ENCODE assay signal across 8 cellular contexts in genomic region chr6:28161410-28162079, GRCh38. TPM values are rescaled to one million over a fixed set of nuclear protein-coding genes. Genes with fewer than 3 reads are reported as not detected.
DNase-seq lines count a peak whose midpoint lies in the region; ATAC-seq, FAIRE-seq and TF ChIP-seq lines count a peak whose summit lies in the region.

No MANE protein-coding gene starts in this region.

- TF ChIP-seq CTCF in H1 (IDR thresholded peaks at IDR 0.05; ENCODE audit: control extremely low read depth in 1 of 3, insufficient read depth in 1 of 3, low read depth in 1 of 3, low read length in 3 of 3), result no peak
- TF ChIP-seq CTCF in mesothelial cell of epicardium (IDR thresholded peaks at IDR 0.05; ENCODE audit: unreplicated experiment), result no peak

- H3K27ac Mint-ChIP-seq in mesothelial cell of epicardium, result peak overlapping the region; percentile 74

- no peak overlapping the region for H2BK12ac ChIP-seq in H1 (ENCODE audit: low read depth, low read length)

- peaks cover 13% of the 10 kb centered on the region for H3K27me3 Mint-ChIP-seq in mesothelial cell of epicardium (ENCODE audit: low read depth)

- peak overlapping the region; percentile 51 for H4K91ac ChIP-seq in H1 (replicated peaks; ENCODE audit: insufficient read length, low read length)

- H3K4me2 ChIP-seq in H1 (ENCODE audit: insufficient read depth in 1 of 2, low read depth in 2 of 2, low read length in 2 of 2), result peak overlapping the region; percentile 76 to 86

- H3K79me2 ChIP-seq in H1 (ENCODE audit: control insufficient read depth in 1 of 2, insufficient read depth in 2 of 2, low read length in 2 of 2), result no peaks in the 10 kb centered on the region

- 11% methylated on average over 31 of the region's 32 CpGs; no CpG with 5 or more reads in 1 of the 2 experiments for WGBS in H1 (ENCODE audit: extremely low coverage in 1 of 2, insufficient coverage in 1 of 2, insufficient read length in 1 of 2, insufficient replicate concordance in 2 of 2, low coverage in 1 of 2, low lambda C conversion rate in 2 of 2, missing lambda C conversion rate in 1 of 2), 2 experiments

- H3K36me3 Mint-ChIP-seq in mesothelial cell of epicardium, result peaks cover 29% of the 10 kb centered on the region

- H3K79me1 ChIP-seq in H1 (ENCODE audit: low read depth, low read length), result no peaks in the 10 kb centered on the region

- H3K56ac ChIP-seq in H1 (replicated peaks; ENCODE audit: insufficient read length, low read depth, low read length), result no peak overlapping the region

- H2BK5ac ChIP-seq in H1 (ENCODE audit: low read depth, low read length), result no peak overlapping the region

- peaks cover 3% of the 10 kb centered on the region for H3K9me3 Mint-ChIP-seq in mesothelial cell of epicardium

- peak; percentile 23 for DNase-seq in NCI-H748 treated with DMSO at 0.1 percent for 48 hours (lab: John Stamatoyannopoulos, UW)
- DNase-seq in activated CD8-positive, alpha-beta memory T cell treated with anti-CD3 and anti-CD28 coated beads for 24 hours, result peak; percentile 96
- DNase-seq in H1 (ENCODE audit: low read depth in 1 of 2, low spot score in 2 of 2), result peak; percentile 65 to 97
- peak; percentile 56 to 88 for DNase-seq in mesothelial cell of epicardium (ENCODE audit: low spot score in 2 of 2, unreplicated experiment in 2 of 2)
- DNase-seq in stimulated activated CD8-positive, alpha-beta memory T cell treated with anti-CD3 and anti-CD28 coated beads, Interleukin-15, amount 100 ng/mL, for 24 hours (ENCODE audit: low read depth), result peak; percentile 81

- peaks cover 0 to 4% (median 0%) of the 10 kb centered on the region in 4 experiments; a peak in 3 of 7 replicates for H3K27me3 ChIP-seq in H1 (replicated peaks in 1 of 4; ENCODE audit: control insufficient read depth in 3 of 4, extremely low read depth in 1 of 4, insufficient read depth in 3 of 4, low read length in 3 of 4)

- H2BK20ac ChIP-seq in H1 (ENCODE audit: low read length), result no peak overlapping the region

- peak; percentile 99 for ATAC-seq in GM18511 (IDR thresholded peaks at IDR 0.05; ENCODE audit: unreplicated experiment)
- peak; percentile 98 for ATAC-seq in HG02973 (IDR thresholded peaks at IDR 0.05; ENCODE audit: unreplicated experiment)
- ATAC-seq in GM21717 (IDR thresholded peaks at IDR 0.05; ENCODE audit: unreplicated experiment), result no peak

- peaks cover 12% of the 10 kb centered on the region for H3K4me1 Mint-ChIP-seq in mesothelial cell of epicardium

- no peak overlapping the region for H3K14ac ChIP-seq in H1 (ENCODE audit: insufficient read length)

- peak overlapping the region; percentile 100 for H2AFZ ChIP-seq in H1 (ENCODE audit: low read length)

- TF ChIP-seq RAD21 in H1 (IDR thresholded peaks at IDR 0.05 in 1 of 2, conservative IDR thresholded peaks at IDR 0.05 in 1 of 2; ENCODE audit: low read depth in 2 of 2, low read length in 2 of 2), result no peak; a peak in 2 of 4 replicates

- H2BK120ac ChIP-seq in H1 (replicated peaks; ENCODE audit: low read depth, low read length), result no peak overlapping the region

- POLR2A ChIA-PET in H1 (lab: Charles Lee; ENCODE audit: partially characterized antibody), result interaction anchor here (1.1 to 2.3 kb wide), 10 partner anchors 9 to 174 kb away, joined by 3 to 10 read pairs (median 6); partner anchors contain the start of genes ZKSCAN8 and ZSCAN31

- H3K18ac ChIP-seq in H1 (ENCODE audit: extremely low read depth, low read length), result no peak overlapping the region

- H4K20me1 ChIP-seq in H1 (replicated peaks in 1 of 2; ENCODE audit: control insufficient read depth in 1 of 2, insufficient read depth in 2 of 2, low read length in 2 of 2), result peaks cover 0 to 2% of the 10 kb centered on the region in 2 experiments

- peak overlapping the region; percentile 96; the same call in 1 of the 2 replicates for H4K8ac ChIP-seq in H1 (ENCODE audit: extremely low read depth, insufficient read depth, low read length)

- H3K4ac ChIP-seq in H1 (replicated peaks; ENCODE audit: insufficient read length, low read depth, low read length), result no peak overlapping the region

- H3K36me3 ChIP-seq in H1 (ENCODE audit: control insufficient read depth in 2 of 4, insufficient read depth in 4 of 4, low read length in 3 of 4), result peaks cover 0 to 7% (median 4%) of the 10 kb centered on the region in 4 experiments; a peak in 4 of 8 replicates

- no peak overlapping the region for H3K23ac ChIP-seq in H1 (ENCODE audit: insufficient read length)

- peaks cover 0 to 3% (median 0%) of the 10 kb centered on the region in 4 experiments; a peak in 1 of 7 replicates for H3K4me1 ChIP-seq in H1 (replicated peaks in 1 of 4; ENCODE audit: control insufficient read depth in 3 of 4, insufficient read depth in 4 of 4, low read length in 3 of 4)

- peak overlapping the region; percentile 94 for H4K5ac ChIP-seq in H1 (ENCODE audit: insufficient read length, low read depth, low read length)

- H3K27ac ChIP-seq in H1 (ENCODE audit: low read depth, low read length), result peak overlapping the region; percentile 25; the same call in 1 of the 2 replicates

- peak overlapping the region; percentile 63 to 70 (median 66) for H3K9ac ChIP-seq in H1 (replicated peaks in 1 of 4; ENCODE audit: extremely low read depth in 1 of 4, low read depth in 3 of 4, low read length in 3 of 4)

- H2BK15ac ChIP-seq in H1 (ENCODE audit: low read length), result no peak overlapping the region

- peak; percentile 86 to 90 for TF ChIP-seq POLR2A in H1 (IDR thresholded peaks at IDR 0.05; ENCODE audit: control extremely low read depth in 1 of 2, low read depth in 2 of 2, low read length in 2 of 2)

- H2AK5ac ChIP-seq in H1 (ENCODE audit: low read depth, low read length), result no peak overlapping the region

- H3K4me3 ChIP-seq in H1 (ENCODE audit: extremely low read depth in 1 of 4, insufficient read depth in 2 of 4, low read depth in 3 of 4, low read length in 4 of 4), result peak overlapping the region; percentile 57 to 73 (median 69)

- CTCF ChIA-PET in H1 (lab: Charles Lee; ENCODE audit: partially characterized antibody), result interaction anchor here (1.1 to 1.5 kb wide), 3 partner anchors 20 to 228 kb away, joined by 3 to 5 read pairs (median 3); partner anchors contain the start of gene ZKSCAN8

- H3K9me3 ChIP-seq in H1 (ENCODE audit: insufficient read depth in 2 of 2, low read depth in 1 of 2, low read length in 1 of 2), result no peaks in the 10 kb centered on the region

- peak overlapping the region; percentile 77 for H3K4me3 Mint-ChIP-seq in mesothelial cell of epicardium

- peaks cover 2% of the 10 kb centered on the region; the same call in 1 of the 2 replicates for H3K23me2 ChIP-seq in H1 (ENCODE audit: low read depth, low read length)

- peak; percentile 66 for FAIRE-seq in H1 (lab: Jason Lieb, UNC)

- no peak for TF ChIP-seq EP300 in H1 (IDR thresholded peaks at IDR 0.05; ENCODE audit: borderline replicate concordance in 1 of 2, low read depth in 2 of 2, low read length in 2 of 2)

TF ChIP-seq in H1, 55 proteins besides CTCF, POLR2A, EP300 and RAD21 (continues in another document):
- peak; percentile 85 for TF ChIP-seq PHF8 (conservative IDR thresholded peaks at IDR 0.05; ENCODE audit: low read depth, low read length)
- TF ChIP-seq SP1 (IDR thresholded peaks at IDR 0.05; ENCODE audit: low read depth, low read length), result peak; percentile 56; the same call in 1 of the 2 replicates
- peak; percentile 92 for TF ChIP-seq GABPA (IDR thresholded peaks at IDR 0.05; ENCODE audit: borderline replicate concordance, insufficient read depth, low read length)
- no peak for TF ChIP-seq FOSL1 (IDR thresholded peaks at IDR 0.05; ENCODE audit: insufficient read depth, low read depth, low read length)
- no peak for TF ChIP-seq EGR1 (IDR thresholded peaks at IDR 0.05; ENCODE audit: borderline replicate concordance, low read depth, low read length)
- peak in 1 of 2 experiments; percentile 44; a peak in 1 of 4 replicates for TF ChIP-seq SIN3A (conservative IDR thresholded peaks at IDR 0.05 in 1 of 2, IDR thresholded peaks at IDR 0.05 in 1 of 2; ENCODE audit: low read depth in 1 of 2, low read length in 2 of 2)
- peak; percentile 83 for TF ChIP-seq TAF1 (IDR thresholded peaks at IDR 0.05; ENCODE audit: low read depth, low read length)
- TF ChIP-seq TEAD4 (IDR thresholded peaks at IDR 0.05; ENCODE audit: low read depth, low read length), result peak; percentile 79
- TF ChIP-seq SP2 (IDR thresholded peaks at IDR 0.05; ENCODE audit: low read length), result no peak
- peak; percentile 87 for TF ChIP-seq POLR2AphosphoS5 (IDR thresholded peaks at IDR 0.05; ENCODE audit: low read depth, low read length)
- peak; percentile 76 for TF ChIP-seq TBP (IDR thresholded peaks at IDR 0.05; ENCODE audit: low read depth, low read length)
- TF ChIP-seq SRF (IDR thresholded peaks at IDR 0.05; ENCODE audit: low read depth, low read length), result no peak
- no peak for TF ChIP-seq ATF3 (IDR thresholded peaks at IDR 0.05; ENCODE audit: insufficient read depth, low read depth, low read length)
- TF ChIP-seq GTF2F1 (IDR thresholded peaks at IDR 0.05; ENCODE audit: borderline replicate concordance, low read depth, low read length), result peak; percentile 74; the same call in 1 of the 2 replicates

RNA-seq across cellular contexts. Expression of gene ZKSCAN8, which starts 19.9 kb away (rescaled TPM):
- 23.3 and 24.1 TPM in 2 replicates for total RNA-seq in H1 (2021; fragmentation: NEBNext Ultra II Directional; extraction: Animal tissue kit (Norgen Biotek cat#: 25700))
- polyA plus RNA-seq in H1 (2011; rRNA removed), result 8.6 and 10.7 TPM in 2 replicates
- 10.7 TPM for polyA plus RNA-seq in H1 (2011; cell fraction: cytosol; rRNA removed)
- polyA plus RNA-seq in H1 (2011; cell fraction: nucleus; rRNA removed), result 16.7 TPM
- 8.4 to 15.2 TPM (median 11.4 TPM) in 4 replicates for polyA plus RNA-seq in H1 (2012, experiment 1 of 2)
- polyA plus RNA-seq in H1 (2012, experiment 2 of 2), result 0.47 TPM
- 14.9 TPM for polyA plus RNA-seq in H1 (2013, experiment 1 of 2)
- 12.5 TPM for polyA plus RNA-seq in H1 (2013, experiment 2 of 2)
- 21.7 and 34.5 TPM in 2 replicates for polyA minus RNA-seq in H1 (2011; rRNA and poly(A)+ RNA removed)
- polyA minus RNA-seq in H1 (2011; cell fraction: cytosol; rRNA and poly(A)+ RNA removed), result 16.1 TPM
- polyA minus RNA-seq in H1 (2011; cell fraction: nucleus; rRNA and poly(A)+ RNA removed), result 21.3 TPM
- total RNA-seq in mesothelial cell of epicardium, result 51.7 to 53.1 TPM (median 52.8 TPM) in 3 replicates

RNA-seq across cellular contexts. Expression of gene ZSCAN16, which starts 37.1 kb away (rescaled TPM):
- 7.4 and 9.4 TPM in 2 replicates for total RNA-seq in H1 (2021; fragmentation: NEBNext Ultra II Directional; extraction: Animal tissue kit (Norgen Biotek cat#: 25700))
- 1.9 and 3.6 TPM in 2 replicates for polyA plus RNA-seq in H1 (2011; rRNA removed)
- 6.8 TPM for polyA plus RNA-seq in H1 (2011; cell fraction: cytosol; rRNA removed)
- polyA plus RNA-seq in H1 (2011; cell fraction: nucleus; rRNA removed), result 4.2 TPM
- 8.0 to 11.4 TPM (median 10.0 TPM) in 4 replicates for polyA plus RNA-seq in H1 (2012, experiment 1 of 2)
- polyA plus RNA-seq in H1 (2012, experiment 2 of 2), result 0.96 TPM
- polyA plus RNA-seq in H1 (2013, experiment 1 of 2), result 9.6 TPM
- 9.1 TPM for polyA plus RNA-seq in H1 (2013, experiment 2 of 2)
- 10.2 and 13.4 TPM in 2 replicates for polyA minus RNA-seq in H1 (2011; rRNA and poly(A)+ RNA removed)
- 3.7 TPM for polyA minus RNA-seq in H1 (2011; cell fraction: cytosol; rRNA and poly(A)+ RNA removed)
- polyA minus RNA-seq in H1 (2011; cell fraction: nucleus; rRNA and poly(A)+ RNA removed), result 9.1 TPM
- total RNA-seq in mesothelial cell of epicardium, result 9.1 to 11.7 TPM (median 11.3 TPM) in 3 replicates

Comparison
In these comparisons a context has a peak if more than half of its experiments do, and no peak if none do; other contexts are left out.
1. DNase-seq: peak in every context shown above with its lines; median percentile 96 in activated CD8-positive, alpha-beta memory T cell treated with anti-CD3 and anti-CD28 coated beads for 24 hours; 81 in H1; 81 in stimulated activated CD8-positive, alpha-beta memory T cell treated with anti-CD3 and anti-CD28 coated beads, Interleukin-15, amount 100 ng/mL, for 24 hours; 72 in mesothelial cell of epicardium; 23 in NCI-H748 treated with DMSO at 0.1 percent for 48 hours.